8 cellular contexts compared by ENCODE assay signal in the genomic region with DNA sequence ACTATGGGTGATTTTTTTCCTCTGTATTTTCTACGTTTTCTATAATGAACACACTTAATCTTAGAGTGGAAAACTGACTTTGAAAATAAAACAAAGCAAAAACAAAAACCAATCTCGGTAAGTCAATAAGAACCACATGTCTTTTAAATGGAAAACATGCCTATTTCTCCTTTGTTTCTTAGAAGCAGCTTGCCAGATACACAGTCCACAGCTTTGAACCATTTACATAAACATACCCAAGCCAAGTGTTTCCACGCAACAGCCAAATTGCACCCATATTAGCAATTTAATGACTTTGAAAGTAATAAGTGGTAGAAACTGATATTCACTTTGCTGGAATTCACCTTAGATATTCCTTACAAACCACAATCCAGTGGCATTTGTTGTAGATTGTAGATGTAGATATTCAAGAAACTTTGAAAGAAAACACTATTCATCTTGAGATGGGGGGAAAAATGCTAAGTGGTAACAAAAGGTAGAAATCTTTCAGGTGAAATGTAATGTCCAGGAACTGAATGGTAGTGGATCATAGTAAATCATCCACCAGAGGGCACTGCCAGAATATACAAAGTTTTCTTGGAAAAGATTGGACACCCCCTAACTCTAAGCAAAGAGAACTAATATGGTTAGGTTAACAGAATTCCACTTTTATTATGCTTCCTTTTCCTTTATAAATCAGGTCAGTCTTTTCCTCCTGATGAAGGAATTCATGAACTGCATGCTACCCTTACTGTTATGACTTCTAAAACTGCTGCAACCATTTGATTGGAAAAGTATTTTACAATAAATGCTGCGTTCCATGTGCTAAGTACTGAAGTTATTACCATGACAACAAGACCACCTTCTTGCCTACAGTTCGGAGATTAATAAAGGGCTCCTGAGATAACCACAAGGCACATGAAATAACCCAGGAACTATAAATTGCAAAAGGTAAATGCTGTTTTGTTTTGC.
DNase-seq lines count a peak whose midpoint lies in the region; ATAC-seq and TF ChIP-seq lines count a peak whose summit lies in the region.

No MANE protein-coding gene starts in this region.

- BruUV-seq in IMR-90 (replicated peaks; lab: Mats Ljungman, UMichigan): no TSS peak

- no peaks in the 10 kb centered on the region; the same call in 1 of the 2 replicates for H3K27me3 ChIP-seq in IMR-90 (ENCODE audit: control insufficient read depth, insufficient read depth, low read length)

- H4K91ac ChIP-seq in IMR-90 (ENCODE audit: insufficient read depth, low read depth, low read length): no peak overlapping the region

- no peak overlapping the region for H3K18ac ChIP-seq in IMR-90 (ENCODE audit: low read depth, low read length)

- dilution Hi-C loops in IMR-90 (cut with HindIII; ENCODE audit: low sequenced_read_pairs, unreplicated experiment): no loop called here

- no peak for ATAC-seq in IMR-90 (ENCODE audit: low read depth)
- ATAC-seq in left colon: peak; percentile 34

- intact Hi-C loops in IMR-90 (cut with micrococcal nuclease): loop anchor here (1.0 to 10.0 kb wide), 5 partner anchors 70 to 433 kb away; partner anchors contain the start of gene RERG
- intact Hi-C loops in left colon (cut with DNase I, micrococcal nuclease): loop anchor here in 1 of 2 donors (5.0 to 10.0 kb wide), 2 partner anchors 71 to 147 kb away; partner anchors contain the start of gene RERG

- H3K36me3 ChIP-seq in IMR-90 (ENCODE audit: control insufficient read depth, insufficient read depth, low read length): no peaks in the 10 kb centered on the region

- no peak overlapping the region for H3K23ac ChIP-seq in IMR-90 (ENCODE audit: low read depth, low read length)

- no peak for TF ChIP-seq POLR2A in IMR-90 (IDR thresholded peaks at IDR 0.05; ENCODE audit: low read depth, low read length)

- no peaks in the 10 kb centered on the region for H3K9me3 ChIP-seq in IMR-90 (ENCODE audit: control insufficient read depth, insufficient read depth, low read length)

- H2BK15ac ChIP-seq in IMR-90 (ENCODE audit: low read depth, low read length): no peak overlapping the region

- peak; percentile 31 for TF ChIP-seq CTCF in AG09309 (IDR thresholded peaks at IDR 0.05; ENCODE audit: control insufficient read depth, insufficient read depth, low read depth, low read length, missing control alignments)
- TF ChIP-seq CTCF in IMR-90 (conservative IDR thresholded peaks at IDR 0.05; ENCODE audit: low read depth, low read length): peak; percentile 31
- peak; percentile 57 for TF ChIP-seq CTCF in astrocyte of the spinal cord (IDR thresholded peaks at IDR 0.05; ENCODE audit: low read depth, low read length)

- no peak overlapping the region for H3K4me2 ChIP-seq in IMR-90 (ENCODE audit: low read depth, low read length)

- no peak overlapping the region for H3K14ac ChIP-seq in IMR-90 (replicated peaks; ENCODE audit: low read depth, low read length)

- no peak overlapping the region for H4K5ac ChIP-seq in IMR-90 (ENCODE audit: low read depth, low read length)

- no peak for DNase-seq in AG09309 (ENCODE audit: low read depth)
- no peak for DNase-seq in IMR-90
- peak; percentile 41 for DNase-seq in astrocyte of the spinal cord (ENCODE audit: low read depth, low spot score)
- DNase-seq in left colon: no peak
- DNase-seq in middle frontal gyrus (ENCODE audit: extremely low spot score, low spot score): no peak
- no peak for DNase-seq in stimulated activated CD4-positive, alpha-beta T cell treated with anti-CD3 and anti-CD28 coated beads, Interleukin-4, amount 100 ng/mL, for 24 hours
- no peak for DNase-seq in HPDE6-E6E7 (ENCODE audit: extremely low spot score)
- no peak for DNase-seq in activated CD4-positive, CD25-positive, alpha-beta regulatory T cell treated with anti-CD3 and anti-CD28 coated beads, Interleukin-2, amount 50 U/mL, for 72 hours

- CTCF ChIA-PET in IMR-90 (lab: Yijun Ruan, JAX): interaction anchor here (2.0 kb wide), 1 partner anchor 70 kb away, joined by 8 read pairs; the partner anchor contains the start of gene RERG

- no peak overlapping the region for H4K8ac ChIP-seq in IMR-90 (ENCODE audit: low read depth in 2 of 2, low read length in 2 of 2)

- no peak overlapping the region for H2AK9ac ChIP-seq in IMR-90 (replicated peaks; ENCODE audit: low read depth, low read length, poor library complexity)

- H3K4me1 ChIP-seq in IMR-90 (ENCODE audit: control insufficient read depth, insufficient read depth, low read length): no peaks in the 10 kb centered on the region

- in situ Hi-C loops in IMR-90 (cut with MboI; ENCODE audit: low sequenced_read_pairs): no loop called here
- in situ Hi-C loops in astrocyte of the spinal cord (cut with HindIII; ENCODE audit: low sequenced_read_pairs): no loop called here

- H3K79me1 ChIP-seq in IMR-90 (ENCODE audit: low read depth in 1 of 2, low read length in 2 of 2): no peaks in the 10 kb centered on the region

- H3K4me3 ChIP-seq in AG09309 (ENCODE audit: control insufficient read depth, low read depth, low read length) (no peak overlapping the region), IMR-90 (ENCODE audit: insufficient read depth, low read depth, low read length) (no peak overlapping the region), astrocyte of the spinal cord (ENCODE audit: low read depth, low read length) (no peak overlapping the region)

- no peak overlapping the region for H3K27ac ChIP-seq in IMR-90 (ENCODE audit: insufficient read depth, low read length)

- H2BK20ac ChIP-seq in IMR-90 (ENCODE audit: low read depth, low read length): no peak overlapping the region

- WGBS in IMR-90 (ENCODE audit: extremely low coverage in 2 of 2, insufficient read length in 1 of 2), 2 experiments: no CpG with 5 or more reads among the region's 5 CpGs

- POLR2A ChIA-PET in IMR-90 (lab: Charles Lee; ENCODE audit: unreplicated experiment): no interaction called here

- H3K9me1 ChIP-seq in IMR-90 (ENCODE audit: insufficient read depth, low read length): no peaks in the 10 kb centered on the region

- no peak overlapping the region for H2BK5ac ChIP-seq in IMR-90 (ENCODE audit: low read depth, low read length, poor library complexity, severe bottlenecking)

- H3K9ac ChIP-seq in IMR-90 (ENCODE audit: low read depth, low read length): no peak overlapping the region

- no peak for TF ChIP-seq RAD21 in IMR-90 (IDR thresholded peaks at IDR 0.05; ENCODE audit: low read length)

- no peak overlapping the region for H2AFZ ChIP-seq in IMR-90 (replicated peaks; ENCODE audit: low read length, poor library complexity)

- no peaks in the 10 kb centered on the region for H4K20me1 ChIP-seq in IMR-90 (ENCODE audit: insufficient read depth, low read length)

- H3K56ac ChIP-seq in IMR-90 (ENCODE audit: extremely low read depth, insufficient read depth, low read length): no peak overlapping the region

- no peak overlapping the region for H2BK120ac ChIP-seq in IMR-90 (ENCODE audit: low read depth, low read length)

- H2AK5ac ChIP-seq in IMR-90 (ENCODE audit: low read depth, low read length): no peak overlapping the region

- H3K4ac ChIP-seq in IMR-90 (ENCODE audit: low read depth, low read length): no peak overlapping the region

TF ChIP-seq in IMR-90, 13 proteins besides CTCF, POLR2A, EP300 and RAD21:
- TF ChIP-seq SMC3 (IDR thresholded peaks at IDR 0.05; ENCODE audit: low read depth, low read length) (peak; percentile 18; the same call in 1 of the 2 replicates), MAFK (IDR thresholded peaks at IDR 0.05; ENCODE audit: low read depth, low read length) (no peak)
TF ChIP-seq in IMR-90: peak in this region for 1.
